Comparison of ENCODE assay signal across 28 cellular contexts in genomic region chr5:14229181-14229580, GRCh38.
DNase-seq lines count a peak whose midpoint lies in the region; ATAC-seq and TF ChIP-seq lines count a peak whose summit lies in the region.
"Had no signal": no experiment of that assay in that cellular context is flagged by ENCODE, and none has a peak within 500 bp of the region (broad histone marks: within the 10 kb centered on the region; RNA-seq: fewer than 3 reads in every experiment).

No MANE protein-coding gene starts in this region.

- H3K4me3 ChIP-seq in Panc1 (ENCODE audit: low read depth in 2 of 2, low read length in 2 of 2) (no peak overlapping the region), right cardiac atrium (ENCODE audit: low read length) (no peak overlapping the region), gastrocnemius medialis (no peak overlapping the region), vagina (no peak overlapping the region)
- H3K4me3 ChIP-seq: colonic mucosa, lung, Peyer's patch, sigmoid colon, SJSA1, testis had no signal

- H3K36me3 ChIP-seq in Panc1 (ENCODE audit: control insufficient read depth, insufficient read depth, low read length) (no peaks in the 10 kb centered on the region; the same call in 1 of the 2 replicates), gastrocnemius medialis (no peaks in the 10 kb centered on the region), vagina (no peaks in the 10 kb centered on the region)
- H3K36me3 ChIP-seq: colonic mucosa, Peyer's patch, sigmoid colon, SJSA1 had no signal

- intact Hi-C loops in Panc1 (cut with micrococcal nuclease; ENCODE audit: unreplicated experiment) (no loop called here), right cardiac atrium (cut with DNase I) (no loop called here), gastrocnemius medialis (cut with DNase I; ENCODE audit: low total_unique reads) (no loop called here), vagina (cut with DNase I) (no loop called here)

- ATAC-seq in Panc1 (no peak), right cardiac atrium (peak in 1 of 2 donors; percentile 65), gastrocnemius medialis (peak; percentile 70 to 94), GM21447 (IDR thresholded peaks at IDR 0.05; ENCODE audit: unreplicated experiment) (no peak)
- no peak for ATAC-seq in activated T-cell treated with anti-CD3 and anti-CD28 coated beads, Interleukin-2, amount 50 U/mL, for 72 hours (replicated peaks in 1 of 2)
- ATAC-seq: stimulated activated naive CD8-positive, alpha-beta T cell treated with anti-CD3 and anti-CD28 coated beads, Interleukin-15, Interleukin-2, amounts not matched to agents 100 U/mL and 50 U/mL, for 24 hours had no signal

- in situ Hi-C loops in Panc1 (cut with HindIII; ENCODE audit: low pct_unique_long_range_greater_than_20kb, low sequenced_read_pairs), result no loop called here
- in situ Hi-C loops in gastrocnemius medialis (cut with MboI; ENCODE audit: low sequenced_read_pairs in 4 of 4), result no loop called here

- H3K27me3 Mint-ChIP-seq in HFFc6 (ENCODE audit: insufficient read depth), result peaks cover 6% of the 10 kb centered on the region
- H3K27me3 Mint-ChIP-seq in activated T-cell treated with anti-CD3 and anti-CD28 coated beads, Interleukin-2, amount 50 U/mL, for 72 hours (ENCODE audit: low read depth), result no peaks in the 10 kb centered on the region

- H3K9me3 ChIP-seq in Panc1 (ENCODE audit: control insufficient read depth, insufficient read depth, low read depth, low read length) (no peaks in the 10 kb centered on the region), right cardiac atrium (ENCODE audit: control insufficient read depth, low read length) (peaks cover 6% of the 10 kb centered on the region), gastrocnemius medialis (no peaks in the 10 kb centered on the region), vagina (no peaks in the 10 kb centered on the region)
- H3K9me3 ChIP-seq: colonic mucosa, Peyer's patch, sigmoid colon, SJSA1, testis had no signal

- H3K4me1 ChIP-seq in Panc1 (ENCODE audit: control insufficient read depth, insufficient read depth, low read length) (peaks cover 95% of the 10 kb centered on the region), right cardiac atrium (ENCODE audit: control insufficient read depth, insufficient read depth, low read length) (peaks cover 10% of the 10 kb centered on the region), gastrocnemius medialis (peaks cover 33 to 42% of the 10 kb centered on the region in 2 donors), vagina (peaks cover 15% of the 10 kb centered on the region)
- H3K4me1 ChIP-seq: colonic mucosa had no signal

- CTCF ChIA-PET in Panc1 (lab: Charles Lee), result no interaction called here

- no peak overlapping the region for H3K4me3 Mint-ChIP-seq in HFFc6
- no peak overlapping the region for H3K4me3 Mint-ChIP-seq in activated T-cell treated with anti-CD3 and anti-CD28 coated beads, Interleukin-2, amount 50 U/mL, for 72 hours
- H3K4me3 Mint-ChIP-seq: activated naive CD4-positive, alpha-beta T cell treated with anti-CD3 and anti-CD28 coated beads for 36 hours; activated T-helper 1 cell treated with anti-CD3 and anti-CD28 coated beads, Interleukin-12 subunit alpha, Interleukin-12 subunit beta, Interleukin-2, Interleukin-4 antibody, amounts not matched to agents 30 ng/mL and 10 ng/mL and 1 ng/mL, durations not matched to agents 14 hours and 24 hours and 36 hours; neural crest cell had no signal

- peak overlapping the region; percentile 96 for H3K27ac ChIP-seq in Panc1 (ENCODE audit: low read length)
- peak overlapping the region; percentile 29 for H3K27ac ChIP-seq in right cardiac atrium (ENCODE audit: low read length)
- H3K27ac ChIP-seq in gastrocnemius medialis, result peak overlapping the region in 3 of 4 donors; percentile 63 to 66 (median 64)
- H3K27ac ChIP-seq in vagina, result no peak overlapping the region
- H3K27ac ChIP-seq: colonic mucosa, epithelial cell of prostate, Peyer's patch, sigmoid colon, SJSA1, testis had no signal

- peaks cover 72% of the 10 kb centered on the region for H3K36me3 Mint-ChIP-seq in HFFc6 (ENCODE audit: low read depth)
- H3K36me3 Mint-ChIP-seq in activated T-cell treated with anti-CD3 and anti-CD28 coated beads, Interleukin-2, amount 50 U/mL, for 72 hours (ENCODE audit: insufficient read depth in 2 of 2), result no peaks in the 10 kb centered on the region

- no peaks in the 10 kb centered on the region for H3K9me3 Mint-ChIP-seq in HFFc6
- no peaks in the 10 kb centered on the region for H3K9me3 Mint-ChIP-seq in activated T-cell treated with anti-CD3 and anti-CD28 coated beads, Interleukin-2, amount 50 U/mL, for 72 hours
- H3K9me3 Mint-ChIP-seq: activated naive CD4-positive, alpha-beta T cell treated with anti-CD3 and anti-CD28 coated beads for 36 hours; activated T-helper 1 cell treated with anti-CD3 and anti-CD28 coated beads, Interleukin-12 subunit alpha, Interleukin-12 subunit beta, Interleukin-2, Interleukin-4 antibody, amounts not matched to agents 30 ng/mL and 10 ng/mL and 1 ng/mL, durations not matched to agents 14 hours and 24 hours and 36 hours; neural crest cell had no signal

- DNase-seq in HFFc6 (no peak), Panc1 (ENCODE audit: low read depth, low spot score) (no peak), right cardiac atrium (no peak), gastrocnemius medialis (peak; percentile 42 to 55), vagina (ENCODE audit: extremely low spot score in 2 of 2) (no peak)
- DNase-seq in activated T-cell treated with anti-CD3 and anti-CD28 coated beads, Interleukin-2, amount 50 U/mL, for 72 hours, result no peak
- DNase-seq: activated CD4-positive, alpha-beta T cell treated with anti-CD3 and anti-CD28 coated beads, Interleukin-2, amount 50 U/mL, for 48 hours; activated CD4-positive, CD25-positive, alpha-beta regulatory T cell; activated naive CD4-positive, alpha-beta T cell treated with anti-CD3 and anti-CD28 coated beads for 36 hours; colonic mucosa; DMS79 treated with DMSO at 0.1 percent for 48 hours; effector CD8-positive, alpha-beta T cell; Karpas-422; NCI-H1694; NCI-H510A; NK-92 treated with Interleukin-12 subunit alpha and Interleukin-12 subunit beta, amount 100 ng/mL, for 24 hours; Peyer's patch; posterior cingulate gyrus; sigmoid colon; stimulated activated naive CD8-positive, alpha-beta T cell treated with anti-CD3 and anti-CD28 coated beads, Interleukin-15, Interleukin-2, amounts not matched to agents 100 U/mL and 50 U/mL, for 24 hours; T-helper 1 cell; testis had no signal

- H3K27me3 ChIP-seq in Panc1 (ENCODE audit: control insufficient read depth, insufficient read depth, low read length) (no peaks in the 10 kb centered on the region), right cardiac atrium (ENCODE audit: control insufficient read depth, insufficient read depth) (no peaks in the 10 kb centered on the region), gastrocnemius medialis (no peaks in the 10 kb centered on the region), vagina (no peaks in the 10 kb centered on the region)
- H3K27me3 ChIP-seq: colonic mucosa, Peyer's patch, sigmoid colon, SJSA1, testis had no signal

- H3K27ac Mint-ChIP-seq in HFFc6, result peak overlapping the region; percentile 51; the same call in 1 of the 2 replicates
- H3K27ac Mint-ChIP-seq in activated T-cell treated with anti-CD3 and anti-CD28 coated beads, Interleukin-2, amount 50 U/mL, for 72 hours, result no peak overlapping the region
- H3K27ac Mint-ChIP-seq: activated naive CD4-positive, alpha-beta T cell treated with anti-CD3 and anti-CD28 coated beads for 36 hours; activated T-helper 1 cell treated with anti-CD3 and anti-CD28 coated beads, Interleukin-12 subunit alpha, Interleukin-12 subunit beta, Interleukin-2, Interleukin-4 antibody, amounts not matched to agents 30 ng/mL and 10 ng/mL and 1 ng/mL, durations not matched to agents 14 hours and 24 hours and 36 hours had no signal

- 72% methylated on average over 1 of the region's 1 CpG for WGBS in right cardiac atrium

- no peak for TF ChIP-seq POLR2A in gastrocnemius medialis (IDR thresholded peaks at IDR 0.05)
- TF ChIP-seq POLR2A in vagina (IDR thresholded peaks at IDR 0.05), result no peak

- TF ChIP-seq CTCF in HFFc6 (IDR thresholded peaks at IDR 0.05) (no peak), Panc1 (IDR thresholded peaks at IDR 0.05) (no peak), gastrocnemius medialis (IDR thresholded peaks at IDR 0.05 in 4 of 5, conservative IDR thresholded peaks at IDR 0.05 in 1 of 5) (peak in 3 of 5 experiments; percentile 15 to 29 (median 23)), vagina (IDR thresholded peaks at IDR 0.05) (no peak)

- peaks cover 99% of the 10 kb centered on the region for H3K4me1 Mint-ChIP-seq in HFFc6 (ENCODE audit: low read depth)
- H3K4me1 Mint-ChIP-seq in activated T-cell treated with anti-CD3 and anti-CD28 coated beads, Interleukin-2, amount 50 U/mL, for 72 hours (ENCODE audit: low read depth), result no peaks in the 10 kb centered on the region

- POLR2A ChIA-PET in Panc1 (lab: Charles Lee), result interaction anchor here (0.6 to 0.8 kb wide), 2 partner anchors 20 to 411 kb away, joined by 3 read pairs; no protein-coding TSS in a partner anchor

- no TSS peak for BruUV-seq in Panc1 (replicated peaks; lab: Mats Ljungman, UMichigan)

Comparison
In these comparisons a context has a peak if more than half of its experiments do, and no peak if none do; other contexts are left out.
1. DNase-seq: peak in gastrocnemius medialis (2 of 2); none in HFFc6 (single experiment), Panc1 (single experiment), right cardiac atrium (0 of 3), vagina (0 of 2) and activated T-cell treated with anti-CD3 and anti-CD28 coated beads, Interleukin-2, amount 50 U/mL, for 72 hours (0 of 2).
2. CTCF ChIP-seq: peak in gastrocnemius medialis (3 of 5); none in HFFc6 (single experiment), Panc1 (single experiment) and vagina (0 of 3).
3. ATAC-seq: peak in gastrocnemius medialis (2 of 2); none in Panc1 (single experiment), GM21447 (single experiment) and activated T-cell treated with anti-CD3 and anti-CD28 coated beads, Interleukin-2, amount 50 U/mL, for 72 hours (0 of 2).